19 cellular contexts compared by ENCODE assay signal in genomic region chr3:126294211-126294801, GRCh38.
"Had no signal": no experiment of that assay in that cellular context is flagged by ENCODE, and none has a peak within 500 bp of the region (broad histone marks: within the 10 kb centered on the region; RNA-seq: fewer than 3 reads in every experiment).

No MANE protein-coding gene starts in this region.

- H3K4me3 Mint-ChIP-seq: activated CD4-positive, alpha-beta T cell treated with anti-CD3 and anti-CD28 coated beads, Interleukin-2, amount 10 ng/mL, durations not matched to agents 24 days and 14 days; activated CD8-positive, alpha-beta T cell treated with anti-CD3 and anti-CD28 coated beads for 36 hours; activated naive CD8-positive, alpha-beta T cell treated with anti-CD3 and anti-CD28 coated beads, Interleukin-2, amount 10 ng/mL, durations not matched to agents 7 days and 5 days; activated T-helper 17 cell treated with anti-CD3 and anti-CD28 coated beads, Interleukin-2, amount 50 U/mL, for 72 hours; brain; natural killer cell; stimulated activated naive CD8-positive, alpha-beta T cell treated with anti-CD3 and anti-CD28 coated beads, Interleukin-15, Interleukin-2, amounts not matched to agents 100 ng/mL and 50 ng/mL, for 24 hours; T-helper 1 cell treated with Interleukin-12 subunit alpha and Interleukin-12 subunit beta and Interleukin-4 antibody, amounts not matched to agents 30 μg/mL and 1 μg/mL, for 36 hours had no signal

- H3K9me3 ChIP-seq: lower lobe of right lung, suprapubic skin had no signal

- H3K27ac ChIP-seq: dorsolateral prefrontal cortex, lower lobe of right lung, suprapubic skin had no signal

- H3K4me3 ChIP-seq: dorsolateral prefrontal cortex, lower lobe of right lung, suprapubic skin had no signal

- H3K9me3 Mint-ChIP-seq: activated CD4-positive, alpha-beta T cell treated with anti-CD3 and anti-CD28 coated beads, Interleukin-2, amount 10 ng/mL, durations not matched to agents 24 days and 14 days; activated naive CD8-positive, alpha-beta T cell treated with anti-CD3 and anti-CD28 coated beads, Interleukin-2, amount 10 ng/mL, durations not matched to agents 7 days and 5 days; activated T-helper 17 cell treated with anti-CD3 and anti-CD28 coated beads, Interleukin-2, amount 50 U/mL, for 72 hours; natural killer cell; stimulated activated naive CD8-positive, alpha-beta T cell treated with anti-CD3 and anti-CD28 coated beads, Interleukin-15, Interleukin-2, amounts not matched to agents 100 ng/mL and 50 ng/mL, for 24 hours; T-helper 1 cell treated with Interleukin-12 subunit alpha and Interleukin-12 subunit beta and Interleukin-4 antibody, amounts not matched to agents 30 μg/mL and 1 μg/mL, for 36 hours had no signal

- H3K27ac Mint-ChIP-seq: activated CD4-positive, alpha-beta T cell treated with anti-CD3 and anti-CD28 coated beads, Interleukin-2, amount 10 ng/mL, durations not matched to agents 24 days and 14 days; activated CD8-positive, alpha-beta T cell treated with anti-CD3 and anti-CD28 coated beads for 36 hours; activated naive CD8-positive, alpha-beta T cell treated with anti-CD3 and anti-CD28 coated beads, Interleukin-2, amount 10 ng/mL, durations not matched to agents 7 days and 5 days; activated T-helper 17 cell treated with anti-CD3 and anti-CD28 coated beads, Interleukin-2, amount 50 U/mL, for 72 hours; brain; natural killer cell; stimulated activated naive CD8-positive, alpha-beta T cell treated with anti-CD3 and anti-CD28 coated beads, Interleukin-15, Interleukin-2, amounts not matched to agents 100 ng/mL and 50 ng/mL, for 24 hours; T-helper 1 cell treated with Interleukin-12 subunit alpha and Interleukin-12 subunit beta and Interleukin-4 antibody, amounts not matched to agents 30 μg/mL and 1 μg/mL, for 36 hours had no signal

- H3K36me3 ChIP-seq: lower lobe of right lung, suprapubic skin had no signal

- H3K4me1 Mint-ChIP-seq: activated CD4-positive, alpha-beta T cell treated with anti-CD3 and anti-CD28 coated beads, Interleukin-2, amount 10 ng/mL, durations not matched to agents 24 days and 14 days; activated naive CD8-positive, alpha-beta T cell treated with anti-CD3 and anti-CD28 coated beads, Interleukin-2, amount 10 ng/mL, durations not matched to agents 7 days and 5 days; activated T-helper 17 cell treated with anti-CD3 and anti-CD28 coated beads, Interleukin-2, amount 50 U/mL, for 72 hours; natural killer cell had no signal

- H3K36me3 Mint-ChIP-seq: activated naive CD8-positive, alpha-beta T cell treated with anti-CD3 and anti-CD28 coated beads, Interleukin-2, amount 10 ng/mL, durations not matched to agents 7 days and 5 days; brain; natural killer cell had no signal

- H3K27me3 ChIP-seq: dorsolateral prefrontal cortex, suprapubic skin had no signal

- H3K4me1 ChIP-seq: suprapubic skin had no signal

- DNase-seq: activated CD4-positive, alpha-beta T cell treated with anti-CD3 and anti-CD28 coated beads, Interleukin-2, amount 10 ng/mL, durations not matched to agents 24 days and 14 days; activated CD8-positive, alpha-beta T cell treated with anti-CD3 and anti-CD28 coated beads for 36 hours; activated naive CD4-positive, alpha-beta T cell; activated naive CD8-positive, alpha-beta T cell treated with anti-CD3 and anti-CD28 coated beads, Interleukin-2, amount 10 ng/mL, durations not matched to agents 7 days and 5 days; activated T-cell treated with anti-CD3 and anti-CD28 coated beads, Interleukin-2, amount 50 U/mL, for 1 hour; central memory CD4-positive, alpha-beta T cell; dorsolateral prefrontal cortex; kidney glomerular epithelial cell; natural killer cell; posterior cingulate gyrus; small intestine; stimulated activated CD4-positive, alpha-beta T cell treated with anti-CD3 and anti-CD28 coated beads, Interleukin-15, amount 100 ng/mL, for 24 hours; stimulated activated CD4-positive, alpha-beta T cell treated with anti-CD3 and anti-CD28 coated beads, Interleukin-2, amount 100 ng/mL, for 48 hours had no signal

- ATAC-seq: activated CD8-positive, alpha-beta T cell treated with anti-CD3 and anti-CD28 coated beads for 36 hours; activated T-helper 17 cell treated with anti-CD3 and anti-CD28 coated beads, Interleukin-2, amount 50 U/mL, for 72 hours; natural killer cell had no signal
